In genomic region chr1:77400781-77401180, GRCh38 we compare ENCODE assay signal across 21 cellular contexts.
DNase-seq lines count a peak whose midpoint lies in the region; ATAC-seq, FAIRE-seq and TF ChIP-seq lines count a peak whose summit lies in the region.
"Had no signal": no experiment of that assay in that cellular context is flagged by ENCODE, and none has a peak within 500 bp of the region (broad histone marks: within the 10 kb centered on the region; RNA-seq: fewer than 3 reads in every experiment).

No MANE protein-coding gene starts in this region.

- no peak overlapping the region for H2BK15ac ChIP-seq in mesenchymal stem cell (ENCODE audit: low read depth, poor library complexity, severe bottlenecking)

- no peak overlapping the region for H2BK5ac ChIP-seq in mesenchymal stem cell (ENCODE audit: low read depth, low read length, poor library complexity, severe bottlenecking)

- no peak overlapping the region for H3K18ac ChIP-seq in mesenchymal stem cell (ENCODE audit: low read depth in 1 of 2, low read length in 2 of 2)

- no peaks in the 10 kb centered on the region for H3K27me3 ChIP-seq in mesenchymal stem cell (ENCODE audit: control insufficient read depth in 1 of 2, insufficient read depth in 1 of 2, low read length in 2 of 2)
- H3K27me3 ChIP-seq: SJCRH30 had no signal

- H2BK120ac ChIP-seq in mesenchymal stem cell (ENCODE audit: low read depth, low read length) = no peak overlapping the region

- no peak overlapping the region for H3K4ac ChIP-seq in mesenchymal stem cell (ENCODE audit: low read depth in 1 of 2, low read length in 2 of 2)

- peak overlapping the region; percentile 98 for H3K27ac ChIP-seq in caudate nucleus (ENCODE audit: low read depth, low read length)
- no peak overlapping the region for H3K27ac ChIP-seq in mesenchymal stem cell (ENCODE audit: low read length, poor library complexity, severe bottlenecking)
- no peak overlapping the region for H3K27ac ChIP-seq in kidney (ENCODE audit: low read depth in 2 of 2, low read length in 2 of 2)
- H3K27ac ChIP-seq: GM23248, SJCRH30 had no signal

- H4K91ac ChIP-seq in mesenchymal stem cell (ENCODE audit: low read length) = no peak overlapping the region

- no peak for FAIRE-seq in kidney (lab: Jason Lieb, UNC)
- FAIRE-seq: GM12891, RCC 7860 had no signal

- no peak overlapping the region for H4K8ac ChIP-seq in mesenchymal stem cell (ENCODE audit: low read length)

- H3K79me1 ChIP-seq in mesenchymal stem cell (replicated peaks; ENCODE audit: low read length, poor library complexity, severe bottlenecking) = peaks cover 14% of the 10 kb centered on the region

- no peak overlapping the region for H3K4me2 ChIP-seq in mesenchymal stem cell (ENCODE audit: low read length, poor library complexity, severe bottlenecking)

- H3K4me3 ChIP-seq in mesenchymal stem cell (ENCODE audit: insufficient read depth in 1 of 2, low read depth in 1 of 2, low read length in 2 of 2) (no peak overlapping the region), kidney (ENCODE audit: low read length in 2 of 2) (no peak overlapping the region)
- H3K4me3 ChIP-seq: GM23248, SJCRH30 had no signal

- no peaks in the 10 kb centered on the region for H3K9me3 ChIP-seq in mesenchymal stem cell (ENCODE audit: control insufficient read depth, low read length)
- H3K9me3 ChIP-seq in kidney (ENCODE audit: control insufficient read depth in 1 of 2, low read length in 2 of 2) = no peaks in the 10 kb centered on the region
- H3K9me3 ChIP-seq: SJCRH30 had no signal

- intact Hi-C loops in kidney (cut with DNase I) = no loop called here

- H3K14ac ChIP-seq in mesenchymal stem cell (ENCODE audit: low read length in 2 of 2) = no peak overlapping the region

- DNase-seq in amniotic epithelial cell (ENCODE audit: low read depth) (peak; percentile 59), caudate nucleus (lab: John Stamatoyannopoulos, UW) (no peak), mesenchymal stem cell (peak; percentile 40), kidney (no peak), OCI-M1 (lab: John Stamatoyannopoulos, UW) (no peak)
- no peak for DNase-seq in activated T-cell treated with anti-CD3 and anti-CD28 coated beads, Interleukin-2, amount 50 U/mL, for 48 hours
- DNase-seq: CD4-positive, CD25-positive, alpha-beta regulatory T cell; COR-L47; DND-41; GM23248; H9; NCI-H1417; NCI-H1694 treated with DMSO at 0.1 percent for 48 hours; NCI-H2081 treated with DMSO at 0.1 percent for 48 hours; NCI-H2171 treated with DMSO at 0.1 percent for 48 hours; NCI-H524 treated with DMSO at 0.1 percent for 48 hours; NCI-H82; SJCRH30 had no signal

- no peak for ATAC-seq in HG03520 (IDR thresholded peaks at IDR 0.05; ENCODE audit: unreplicated experiment)

- H2AK5ac ChIP-seq in mesenchymal stem cell (ENCODE audit: low read length, severe bottlenecking) = no peak overlapping the region

- no peak for TF ChIP-seq CTCF in kidney (IDR thresholded peaks at IDR 0.05; ENCODE audit: borderline replicate concordance, extremely low read depth, insufficient read depth)

- no peak overlapping the region for H2BK12ac ChIP-seq in mesenchymal stem cell (ENCODE audit: low read length in 2 of 2)

- no CpG with 5 or more reads among the region's 2 CpGs for WGBS in mesenchymal stem cell

- no peak overlapping the region for H2AFZ ChIP-seq in mesenchymal stem cell (ENCODE audit: low read depth, low read length)
- H2AFZ ChIP-seq: GM23248 had no signal

- H3K36me3 ChIP-seq in mesenchymal stem cell (ENCODE audit: control insufficient read depth in 1 of 2, insufficient read depth in 2 of 2, low read depth in 1 of 2, low read length in 2 of 2) = no peaks in the 10 kb centered on the region
- H3K36me3 ChIP-seq in kidney (ENCODE audit: control insufficient read depth in 1 of 2, insufficient read depth in 2 of 2, low read length in 2 of 2) = no peaks in the 10 kb centered on the region
- H3K36me3 ChIP-seq: SJCRH30 had no signal

- H3K4me1 ChIP-seq in mesenchymal stem cell (ENCODE audit: control insufficient read depth, insufficient read depth, low read depth, low read length) = no peaks in the 10 kb centered on the region
- no peaks in the 10 kb centered on the region for H3K4me1 ChIP-seq in kidney (ENCODE audit: control insufficient read depth in 1 of 2, insufficient read depth in 1 of 2, low read depth in 1 of 2, low read length in 2 of 2)

- H3K23ac ChIP-seq in mesenchymal stem cell (ENCODE audit: low read length in 2 of 2) = no peak overlapping the region

- H3K9ac ChIP-seq in mesenchymal stem cell (ENCODE audit: low read length) (no peak overlapping the region), kidney (ENCODE audit: low read length in 2 of 2) (no peak overlapping the region)
- H3K9ac ChIP-seq: GM23248 had no signal

Comparison
In these comparisons a context has a peak if more than half of its experiments do, and no peak if none do; other contexts are left out.
1. DNase-seq: peak in amniotic epithelial cell (single experiment) and mesenchymal stem cell (single experiment); none in caudate nucleus (0 of 61), activated T-cell treated with anti-CD3 and anti-CD28 coated beads, Interleukin-2, amount 50 U/mL, for 48 hours (0 of 2), kidney (single experiment) and OCI-M1 (single experiment).